33 cellular contexts compared by ENCODE assay signal in the genomic region with DNA sequence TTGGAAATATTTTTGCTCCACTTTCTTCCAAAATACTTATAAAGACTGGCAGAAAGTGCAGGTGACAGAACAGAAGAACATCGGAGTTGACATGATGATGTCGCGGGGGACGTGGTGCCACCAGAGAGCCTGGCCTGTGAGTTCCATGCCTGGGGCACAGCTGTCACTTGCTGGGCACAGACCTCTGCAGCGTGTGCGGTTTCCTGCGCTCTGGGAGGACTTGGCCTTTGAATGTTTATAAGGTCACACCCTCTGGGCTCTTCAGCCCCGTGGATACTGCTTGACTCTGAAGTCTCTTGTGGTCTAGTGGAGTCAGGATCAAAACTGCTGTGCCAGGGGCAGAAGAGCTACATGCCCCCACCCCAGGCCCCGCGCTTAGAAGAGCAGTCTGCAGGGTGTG.
"Had no signal": no experiment of that assay in that cellular context is flagged by ENCODE, and none has a peak within 500 bp of the region (broad histone marks: within the 10 kb centered on the region; RNA-seq: fewer than 3 reads in every experiment).

No MANE protein-coding gene starts in this region.

- H3K27me3 Mint-ChIP-seq: activated CD4-positive, alpha-beta memory T cell treated with anti-CD3 and anti-CD28 coated beads, Interleukin-2, amount 10 ng/mL, durations not matched to agents 7 days and 5 days; activated CD8-positive, alpha-beta memory T cell treated with anti-CD3 and anti-CD28 coated beads, Interleukin-2, amount 10 ng/mL, durations not matched to agents 7 days and 5 days; activated naive CD4-positive, alpha-beta T cell treated with anti-CD3 and anti-CD28 coated beads, Interleukin-2, amount 10 ng/mL, durations not matched to agents 7 days and 5 days; activated naive CD8-positive, alpha-beta T cell; activated naive CD8-positive, alpha-beta T cell treated with anti-CD3 and anti-CD28 coated beads, Interleukin-2, amount 50 U/mL, for 24 hours had no signal

- H3K9me3 Mint-ChIP-seq: activated CD4-positive, alpha-beta memory T cell treated with anti-CD3 and anti-CD28 coated beads, Interleukin-2, amount 10 ng/mL, durations not matched to agents 7 days and 5 days; activated naive CD4-positive, alpha-beta T cell treated with anti-CD3 and anti-CD28 coated beads, Interleukin-2, amount 10 ng/mL, durations not matched to agents 7 days and 5 days; activated naive CD8-positive, alpha-beta T cell treated with anti-CD3 and anti-CD28 coated beads, Interleukin-2, amount 50 U/mL, for 24 hours had no signal

- DNase-seq: activated CD4-positive, alpha-beta memory T cell treated with anti-CD3 and anti-CD28 coated beads, Interleukin-2, amount 10 ng/mL, durations not matched to agents 7 days and 5 days; activated CD4-positive, alpha-beta T cell treated with anti-CD3 and anti-CD28 coated beads for 1 hour; activated CD4-positive, alpha-beta T cell treated with anti-CD3 and anti-CD28 coated beads for 48 hours; activated CD4-positive, CD25-positive, alpha-beta regulatory T cell; activated CD8-positive, alpha-beta memory T cell treated with anti-CD3 and anti-CD28 coated beads for 24 hours; activated CD8-positive, alpha-beta memory T cell treated with anti-CD3 and anti-CD28 coated beads, Interleukin-2, amount 10 ng/mL, durations not matched to agents 7 days and 5 days; activated CD8-positive, alpha-beta memory T cell treated with anti-CD3 and anti-CD28 coated beads, Interleukin-2, amount 50 U/mL, for 48 hours; activated effector memory CD4-positive, alpha-beta T cell treated with Interleukin-2 at 50 U/mL for 16 hours; activated naive CD4-positive, alpha-beta T cell treated with anti-CD3 and anti-CD28 coated beads, Interleukin-2, amount 10 ng/mL, durations not matched to agents 7 days and 5 days; activated naive CD8-positive, alpha-beta T cell treated with anti-CD3 and anti-CD28 coated beads, Interleukin-2, amount 50 U/mL, for 24 hours; activated T-cell treated with anti-CD3 and anti-CD28 coated beads, Interleukin-2, amount 50 U/mL, for 48 hours; aorta; brain microvascular endothelial cell; Kasumi-1; KG1; MM.1S; MV-4-11; NCI-H1092; NCI-H1436 treated with DMSO at 0.1 percent for 48 hours; NCI-H1694 treated with DMSO at 0.1 percent for 48 hours; NCI-H2029 treated with DMSO at 0.1 percent for 48 hours; NCI-H2107; NCI-H2171; NCI-H510A; NCI-H526; NCI-H748 treated with DMSO at 0.1 percent for 48 hours; NK-92 treated with Interleukin-12 subunit alpha and Interleukin-12 subunit beta, amount 100 ng/mL, for 24 hours; PC-3; RPMI8226; SIG-M5; T1000; WERI-Rb-1 had no signal

- ATAC-seq: activated CD8-positive, alpha-beta memory T cell treated with anti-CD3 and anti-CD28 coated beads, Interleukin-2, amount 10 ng/mL, durations not matched to agents 7 days and 5 days; activated naive CD8-positive, alpha-beta T cell treated with anti-CD3 and anti-CD28 coated beads, Interleukin-2, amount 50 U/mL, for 24 hours; PC-3 had no signal

- H3K4me1 Mint-ChIP-seq: activated CD4-positive, alpha-beta memory T cell treated with anti-CD3 and anti-CD28 coated beads, Interleukin-2, amount 10 ng/mL, durations not matched to agents 7 days and 5 days; activated naive CD4-positive, alpha-beta T cell treated with anti-CD3 and anti-CD28 coated beads, Interleukin-2, amount 10 ng/mL, durations not matched to agents 7 days and 5 days; activated naive CD8-positive, alpha-beta T cell treated with anti-CD3 and anti-CD28 coated beads, Interleukin-2, amount 50 U/mL, for 24 hours had no signal

- H3K27ac Mint-ChIP-seq: activated CD4-positive, alpha-beta memory T cell treated with anti-CD3 and anti-CD28 coated beads, Interleukin-2, amount 10 ng/mL, durations not matched to agents 7 days and 5 days; activated CD8-positive, alpha-beta memory T cell treated with anti-CD3 and anti-CD28 coated beads, Interleukin-2, amount 10 ng/mL, durations not matched to agents 7 days and 5 days; activated naive CD4-positive, alpha-beta T cell treated with anti-CD3 and anti-CD28 coated beads, Interleukin-2, amount 10 ng/mL, durations not matched to agents 7 days and 5 days; activated naive CD8-positive, alpha-beta T cell; activated naive CD8-positive, alpha-beta T cell treated with anti-CD3 and anti-CD28 coated beads, Interleukin-2, amount 50 U/mL, for 24 hours had no signal

- H3K4me3 Mint-ChIP-seq: activated CD4-positive, alpha-beta memory T cell treated with anti-CD3 and anti-CD28 coated beads, Interleukin-2, amount 10 ng/mL, durations not matched to agents 7 days and 5 days; activated CD8-positive, alpha-beta memory T cell treated with anti-CD3 and anti-CD28 coated beads, Interleukin-2, amount 10 ng/mL, durations not matched to agents 7 days and 5 days; activated naive CD4-positive, alpha-beta T cell treated with anti-CD3 and anti-CD28 coated beads, Interleukin-2, amount 10 ng/mL, durations not matched to agents 7 days and 5 days; activated naive CD8-positive, alpha-beta T cell; activated naive CD8-positive, alpha-beta T cell treated with anti-CD3 and anti-CD28 coated beads, Interleukin-2, amount 50 U/mL, for 24 hours had no signal

- H3K36me3 Mint-ChIP-seq: activated CD8-positive, alpha-beta memory T cell treated with anti-CD3 and anti-CD28 coated beads, Interleukin-2, amount 10 ng/mL, durations not matched to agents 7 days and 5 days; activated naive CD4-positive, alpha-beta T cell treated with anti-CD3 and anti-CD28 coated beads, Interleukin-2, amount 10 ng/mL, durations not matched to agents 7 days and 5 days had no signal
